10 cellular contexts compared by ENCODE assay signal in the genomic region with DNA sequence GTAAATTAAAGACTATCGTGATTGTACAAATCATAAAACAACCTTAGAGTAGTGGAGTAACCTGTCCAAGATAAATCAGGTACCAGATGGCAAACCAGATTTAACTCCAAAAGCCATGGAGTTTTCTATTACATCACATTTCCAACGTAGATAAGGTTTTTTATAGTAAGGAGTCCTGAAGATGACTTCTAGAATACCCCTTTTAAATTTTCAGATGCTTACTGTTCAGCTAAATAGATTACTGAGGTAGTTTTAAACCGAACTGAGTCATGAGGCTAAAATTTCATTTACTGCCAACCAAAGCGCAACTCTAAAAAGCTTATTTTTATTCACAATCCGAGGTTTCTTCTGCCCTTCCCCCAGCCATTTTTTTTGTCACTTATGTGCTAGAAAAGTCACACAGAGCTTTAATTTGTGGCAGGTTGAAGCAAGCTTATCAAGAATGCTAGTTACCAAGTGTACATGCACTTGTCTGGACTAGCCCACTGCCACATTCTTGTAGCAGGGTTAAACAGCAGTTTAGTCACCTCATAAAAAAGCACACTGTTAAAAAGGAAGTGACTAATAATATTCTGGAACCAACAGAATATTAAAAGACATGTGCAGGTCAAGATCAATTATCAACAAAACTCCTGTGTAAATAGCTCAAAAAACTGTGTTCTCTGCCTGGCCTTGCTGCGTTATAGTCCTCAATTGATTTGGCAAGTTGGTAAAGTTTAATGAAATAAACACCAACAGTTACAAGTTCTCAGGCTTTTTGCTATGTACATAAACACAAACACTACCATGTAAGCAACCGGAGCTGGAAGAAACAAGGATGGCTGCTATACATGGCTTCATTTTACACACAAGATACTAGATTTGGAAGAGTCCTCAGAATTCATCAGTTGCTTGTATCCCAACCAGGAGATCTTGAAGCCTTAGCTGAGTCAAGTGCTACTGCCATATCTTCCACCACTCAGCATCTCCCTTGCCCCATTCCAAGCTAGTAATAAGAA.
DNase-seq lines count a peak whose midpoint lies in the region; ATAC-seq lines count a peak whose summit lies in the region.
"Had no signal": no experiment of that assay in that cellular context is flagged by ENCODE, and none has a peak within 500 bp of the region (broad histone marks: within the 10 kb centered on the region; RNA-seq: fewer than 3 reads in every experiment).

No MANE protein-coding gene starts in this region.

- no peaks in the 10 kb centered on the region for H3K9me3 ChIP-seq in aorta (ENCODE audit: control insufficient read depth, low read length)

- H3K27ac Mint-ChIP-seq in effector memory CD8-positive, alpha-beta T cell = no peak overlapping the region
- H3K27ac Mint-ChIP-seq: activated naive CD8-positive, alpha-beta T cell treated with anti-CD3 and anti-CD28 coated beads for 36 hours had no signal

- H3K27ac ChIP-seq in aorta (ENCODE audit: low read depth in 1 of 2, low read length in 2 of 2) = peak overlapping the region; percentile 28 to 36

- H3K27me3 Mint-ChIP-seq in effector memory CD8-positive, alpha-beta T cell = no peaks in the 10 kb centered on the region
- H3K27me3 Mint-ChIP-seq: activated naive CD8-positive, alpha-beta T cell treated with anti-CD3 and anti-CD28 coated beads for 36 hours had no signal

- H3K9me3 Mint-ChIP-seq in effector memory CD8-positive, alpha-beta T cell = no peaks in the 10 kb centered on the region
- H3K9me3 Mint-ChIP-seq: activated naive CD8-positive, alpha-beta T cell treated with anti-CD3 and anti-CD28 coated beads for 36 hours had no signal

- DNase-seq in SIG-M5 treated with dmso at 0.1 percent for 504 hours (lab: John Stamatoyannopoulos, UW; ENCODE audit: unreplicated experiment) (peak; percentile 32), SIG-M5 (lab: John Stamatoyannopoulos, UW) (no peak), NCI-H2196 (lab: John Stamatoyannopoulos, UW; ENCODE audit: unreplicated experiment) (peak; percentile 28), aorta (no peak)
- no peak for DNase-seq in effector memory CD8-positive, alpha-beta T cell
- DNase-seq in NK-92 treated with Interleukin-12 subunit alpha and Interleukin-12 subunit beta, amount 100 ng/mL, for 24 hours (lab: John Stamatoyannopoulos, UW) = no peak
- DNase-seq: activated naive CD8-positive, alpha-beta T cell treated with anti-CD3 and anti-CD28 coated beads for 36 hours; T-helper 2 cell had no signal

- peak; percentile 97 for ATAC-seq in esophagus mucosa
- no peak for ATAC-seq in aorta (ENCODE audit: low FRiP score)
- no peak for ATAC-seq in effector memory CD8-positive, alpha-beta T cell (replicated peaks)
- ATAC-seq in GM21360 (IDR thresholded peaks at IDR 0.05; ENCODE audit: unreplicated experiment) = no peak

- 17% methylated on average over 7 of the region's 7 CpGs for WGBS in aorta, 2 donors

- no peaks in the 10 kb centered on the region for H3K27me3 ChIP-seq in aorta (ENCODE audit: control insufficient read depth in 1 of 2, insufficient read depth in 2 of 2, low read length in 1 of 2)

- no peaks in the 10 kb centered on the region for H3K36me3 ChIP-seq in aorta (ENCODE audit: control insufficient read depth in 1 of 2, insufficient read depth in 2 of 2, low read length in 1 of 2)

- H3K4me3 ChIP-seq in aorta (ENCODE audit: low read length in 2 of 2) = no peak overlapping the region

- peaks cover 4% of the 10 kb centered on the region for H3K36me3 Mint-ChIP-seq in effector memory CD8-positive, alpha-beta T cell (ENCODE audit: insufficient read depth)
- H3K36me3 Mint-ChIP-seq: activated naive CD8-positive, alpha-beta T cell treated with anti-CD3 and anti-CD28 coated beads for 36 hours had no signal

- H3K4me1 ChIP-seq in aorta (ENCODE audit: control insufficient read depth in 1 of 2, insufficient read depth in 2 of 2, low read length in 2 of 2) = peaks cover 1 to 4% of the 10 kb centered on the region in 2 donors

- H3K4me3 Mint-ChIP-seq in effector memory CD8-positive, alpha-beta T cell = no peak overlapping the region
- H3K4me3 Mint-ChIP-seq: activated naive CD8-positive, alpha-beta T cell treated with anti-CD3 and anti-CD28 coated beads for 36 hours had no signal

- H3K4me1 Mint-ChIP-seq in effector memory CD8-positive, alpha-beta T cell (ENCODE audit: low read depth in 2 of 2) = no peaks in the 10 kb centered on the region
- H3K4me1 Mint-ChIP-seq: activated naive CD8-positive, alpha-beta T cell treated with anti-CD3 and anti-CD28 coated beads for 36 hours had no signal

- intact Hi-C loops in aorta (cut with DNase I) = no loop called here

Comparison
In these comparisons a context has a peak if more than half of its experiments do, and no peak if none do; other contexts are left out.
1. DNase-seq: peak in SIG-M5 treated with dmso at 0.1 percent for 504 hours (single experiment) and NCI-H2196 (single experiment); none in SIG-M5 (single experiment), aorta (0 of 2), effector memory CD8-positive, alpha-beta T cell (0 of 3) and NK-92 treated with Interleukin-12 subunit alpha and Interleukin-12 subunit beta, amount 100 ng/mL, for 24 hours (single experiment).